In the genomic region with DNA sequence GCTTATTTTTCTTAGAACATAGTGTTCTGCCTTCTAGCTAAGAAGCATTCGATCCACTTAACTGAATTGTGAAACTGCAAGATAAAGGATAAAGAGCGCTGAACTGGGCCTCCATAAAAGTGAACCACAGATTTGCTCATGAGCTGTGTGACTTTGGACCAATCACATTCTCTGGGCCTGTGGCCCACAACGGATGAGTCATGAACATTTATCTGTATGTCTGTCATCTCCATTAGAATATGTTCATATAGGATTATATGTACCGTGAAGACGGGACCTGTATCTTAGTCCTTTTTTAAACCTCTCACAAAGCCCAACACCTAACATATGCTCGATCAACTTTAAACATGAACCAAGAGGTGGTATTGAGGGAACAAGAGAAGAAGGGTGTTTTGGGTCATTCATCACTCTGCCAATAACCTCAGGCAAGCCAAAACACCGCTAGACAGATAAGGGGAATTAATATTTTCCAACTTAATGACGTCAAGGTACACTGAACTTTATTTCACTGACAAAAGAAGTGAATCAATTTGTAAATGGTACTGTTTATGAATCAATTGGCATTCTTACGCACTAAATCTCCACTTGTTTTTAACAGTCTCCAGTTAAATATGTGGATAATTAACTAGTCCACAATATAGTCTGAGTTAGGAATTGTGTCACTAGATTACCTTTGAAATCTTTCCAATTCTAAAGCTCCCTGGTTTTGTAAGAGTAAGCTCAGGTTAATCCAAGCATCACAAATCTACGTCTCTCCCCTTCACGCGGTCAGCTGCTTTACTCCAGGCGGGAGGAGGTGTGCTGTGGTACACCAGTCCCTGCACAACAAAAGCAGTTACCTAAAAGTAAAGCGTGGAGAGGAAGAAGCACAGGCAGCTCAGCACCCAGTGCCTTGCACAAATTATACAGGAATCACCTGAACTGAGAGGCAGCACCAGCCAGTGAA, we compare ENCODE assay signal across 8 cellular contexts. TPM values are rescaled to one million over a fixed set of nuclear protein-coding genes. Genes with fewer than 3 reads are reported as not detected.
DNase-seq lines count a peak whose midpoint lies in the region; ATAC-seq and TF ChIP-seq lines count a peak whose summit lies in the region.

No MANE protein-coding gene starts in this region.

- no peak for DNase-seq in LNCaP clone FGC (ENCODE audit: low read depth)
- no peak for DNase-seq in activated B cell treated with CpG ODN at 0.5 μM for 24 hours
- no peak for DNase-seq in mesothelial cell of epicardium (ENCODE audit: low spot score in 2 of 2, unreplicated experiment in 2 of 2)
- no peak for DNase-seq in thoracic aorta (ENCODE audit: low spot score)
- DNase-seq in NCI-H128 (lab: John Stamatoyannopoulos, UW; ENCODE audit: unreplicated experiment) = no peak
- no peak for DNase-seq in GOT3 (lab: John Stamatoyannopoulos, UW)

- peaks cover 14% of the 10 kb centered on the region for H3K36me3 Mint-ChIP-seq in activated B cell treated with CpG ODN at 0.5 μM for 24 hours (ENCODE audit: low read depth)
- peaks cover 2% of the 10 kb centered on the region for H3K36me3 Mint-ChIP-seq in mesothelial cell of epicardium

- peak overlapping the region; percentile 91 to 99 (median 97) for H3K4me2 ChIP-seq in BLaER1 treated with 17β-estradiol and CSF1 and Interleukin-3, amounts not matched to agents 10 nM and 100 nM

- H3K27ac Mint-ChIP-seq in activated B cell treated with CpG ODN at 0.5 μM for 24 hours = peak overlapping the region; percentile 56
- H3K27ac Mint-ChIP-seq in mesothelial cell of epicardium = peak overlapping the region; percentile 92

- H3K9ac ChIP-seq in BLaER1 treated with 17β-estradiol and CSF1 and Interleukin-3, amounts not matched to agents 10 nM and 100 nM = peak overlapping the region; percentile 83 to 97 (median 94)

- H3K9me3 Mint-ChIP-seq in activated B cell treated with CpG ODN at 0.5 μM for 24 hours (no peaks in the 10 kb centered on the region), mesothelial cell of epicardium (no peaks in the 10 kb centered on the region)

- CTCF ChIA-PET in activated B cell treated with CpG ODN at 0.5 μM for 24 hours (lab: Charles Lee) = no interaction called here

- H4K20me1 ChIP-seq in BLaER1 treated with 17β-estradiol and CSF1 and Interleukin-3, amounts not matched to agents 10 nM and 100 nM = peaks cover 48 to 66% (median 64%) of the 10 kb centered on the region in 11 experiments; a peak in 21 of 22 replicates

- peaks cover 0 to 32% (median 12%) of the 10 kb centered on the region in 11 experiments; a peak in 10 of 22 replicates for H3K36me3 ChIP-seq in BLaER1 treated with 17β-estradiol and CSF1 and Interleukin-3, amounts not matched to agents 10 nM and 100 nM
- H3K36me3 ChIP-seq in ectodermal cell (ENCODE audit: control insufficient read depth, insufficient read depth, low read length) (no peaks in the 10 kb centered on the region), thoracic aorta (no peaks in the 10 kb centered on the region)

- peak overlapping the region; percentile 78 to 98 (median 90) for H3K4me3 ChIP-seq in BLaER1 treated with 17β-estradiol and CSF1 and Interleukin-3, amounts not matched to agents 10 nM and 100 nM
- H3K4me3 ChIP-seq in LNCaP clone FGC (ENCODE audit: low read depth, low read length) (peak overlapping the region; percentile 85), ectodermal cell (ENCODE audit: insufficient read depth, low read depth, low read length) (peak overlapping the region; percentile 96), thoracic aorta (peak overlapping the region; percentile 89)

- TF ChIP-seq CTCF in LNCaP clone FGC (IDR thresholded peaks at IDR 0.05; ENCODE audit: control insufficient read depth, extremely low read depth, insufficient read depth) (no peak), activated B cell treated with CpG ODN at 0.5 μM for 24 hours (IDR thresholded peaks at IDR 0.05) (no peak), mesothelial cell of epicardium (IDR thresholded peaks at IDR 0.05; ENCODE audit: unreplicated experiment) (no peak), thoracic aorta (IDR thresholded peaks at IDR 0.05) (no peak)

- H3K9me3 ChIP-seq in BLaER1 treated with 17β-estradiol and CSF1 and Interleukin-3, amounts not matched to agents 10 nM and 100 nM (replicated peaks in 1 of 11) = no peaks in the 10 kb centered on the region
- H3K9me3 ChIP-seq in ectodermal cell (ENCODE audit: control insufficient read depth, low read length) = no peaks in the 10 kb centered on the region
- H3K9me3 ChIP-seq in thoracic aorta = no peaks in the 10 kb centered on the region

- WGBS in ectodermal cell, 2 experiments = 46 to 49% methylated on average over 9 to 12 of the region's 14 CpGs

- no peaks in the 10 kb centered on the region for H3K27me3 ChIP-seq in BLaER1 treated with 17β-estradiol and CSF1 and Interleukin-3, amounts not matched to agents 10 nM and 100 nM
- H3K27me3 ChIP-seq in ectodermal cell (ENCODE audit: control insufficient read depth, insufficient read depth, low read length, poor library complexity, severe bottlenecking) (no peaks in the 10 kb centered on the region), thoracic aorta (replicated peaks; ENCODE audit: insufficient read depth) (no peaks in the 10 kb centered on the region)

- H3K27me3 Mint-ChIP-seq in activated B cell treated with CpG ODN at 0.5 μM for 24 hours (no peaks in the 10 kb centered on the region), mesothelial cell of epicardium (ENCODE audit: low read depth) (no peaks in the 10 kb centered on the region)

- intact Hi-C loops in activated B cell treated with CpG ODN at 0.5 μM for 24 hours (cut with micrococcal nuclease) = loop anchor here (5.0 to 10.0 kb wide), 2 partner anchors 284 to 1833 kb away; partner anchors contain the start of gene RAD23B

- H3K4me1 ChIP-seq in BLaER1 treated with 17β-estradiol and CSF1 and Interleukin-3, amounts not matched to agents 10 nM and 100 nM = peaks cover 38 to 78% (median 67%) of the 10 kb centered on the region in 10 experiments
- H3K4me1 ChIP-seq in ectodermal cell (ENCODE audit: control insufficient read depth, insufficient read depth, low read length) (peaks cover 13% of the 10 kb centered on the region), thoracic aorta (ENCODE audit: control insufficient read depth in 1 of 2, low read depth in 2 of 2) (peaks cover 42 to 61% of the 10 kb centered on the region in 2 donors)

- POLR2A ChIA-PET in activated B cell treated with CpG ODN at 0.5 μM for 24 hours (lab: Charles Lee) = interaction anchor here (0.7 to 1.3 kb wide), 2 partner anchors 17 to 184 kb away, joined by 3 to 5 read pairs; partner anchors contain the start of gene ELP1

- H3K27ac ChIP-seq in BLaER1 treated with 17β-estradiol and CSF1 and Interleukin-3, amounts not matched to agents 10 nM and 100 nM = peak overlapping the region in 9 of 11 experiments; percentile 83 to 93 (median 91); a peak in 16 of 22 replicates
- no peak overlapping the region for H3K27ac ChIP-seq in ectodermal cell (ENCODE audit: insufficient read depth, low read depth, low read length, poor library complexity, severe bottlenecking)
- peak overlapping the region; percentile 83 to 91 for H3K27ac ChIP-seq in thoracic aorta

- peaks cover 51% of the 10 kb centered on the region for H3K4me1 Mint-ChIP-seq in activated B cell treated with CpG ODN at 0.5 μM for 24 hours
- peaks cover 59% of the 10 kb centered on the region for H3K4me1 Mint-ChIP-seq in mesothelial cell of epicardium

- H3K4me3 Mint-ChIP-seq in activated B cell treated with CpG ODN at 0.5 μM for 24 hours (peak overlapping the region; percentile 88), mesothelial cell of epicardium (peak overlapping the region; percentile 92)

- no peak for ATAC-seq in activated B cell treated with CpG ODN at 0.5 μM for 24 hours (ENCODE audit: low read depth)
- no peak for ATAC-seq in thoracic aorta (ENCODE audit: insufficient number of reproducible peaks, low FRiP score, low read depth)

RNA-seq across cellular contexts. Expression of gene TMEM245, which starts 1.6 kb away (rescaled TPM):
- 16.1 and 20.6 TPM in 2 replicates for total RNA-seq in activated B cell treated with CpG ODN at 0.5 μM for 24 hours
- polyA plus RNA-seq in ectodermal cell (2013, experiment 1 of 4) = 48.6 TPM
- polyA plus RNA-seq in ectodermal cell (2013, experiment 2 of 4) = 61.1 TPM
- 47.4 TPM for polyA plus RNA-seq in ectodermal cell (2013, experiment 3 of 4)
- 55.6 TPM for polyA plus RNA-seq in ectodermal cell (2013, experiment 4 of 4)
- 73.0 to 77.9 TPM (median 74.6 TPM) in 3 replicates for total RNA-seq in mesothelial cell of epicardium
- total RNA-seq in thoracic aorta = 10 to 100 TPM; 76.5 to 95.4 TPM

RNA-seq across cellular contexts. Expression of gene FRRS1L, which starts 48.9 kb away (rescaled TPM):
- not detected in 2 replicates for total RNA-seq in activated B cell treated with CpG ODN at 0.5 μM for 24 hours
- 0.91 TPM for polyA plus RNA-seq in ectodermal cell (2013, experiment 1 of 4)
- 1.9 TPM for polyA plus RNA-seq in ectodermal cell (2013, experiment 2 of 4)
- 1.6 TPM for polyA plus RNA-seq in ectodermal cell (2013, experiment 3 of 4)
- polyA plus RNA-seq in ectodermal cell (2013, experiment 4 of 4) = 2.3 TPM
- total RNA-seq in mesothelial cell of epicardium = 12.4 to 14.6 TPM (median 14.4 TPM) in 3 replicates
- 1 to 10 TPM in 1 of 2 donors, under 1 TPM in 1; 0.81 to 1.1 TPM for total RNA-seq in thoracic aorta
